Comparison of ENCODE assay signal across 25 cellular contexts in the genomic region with DNA sequence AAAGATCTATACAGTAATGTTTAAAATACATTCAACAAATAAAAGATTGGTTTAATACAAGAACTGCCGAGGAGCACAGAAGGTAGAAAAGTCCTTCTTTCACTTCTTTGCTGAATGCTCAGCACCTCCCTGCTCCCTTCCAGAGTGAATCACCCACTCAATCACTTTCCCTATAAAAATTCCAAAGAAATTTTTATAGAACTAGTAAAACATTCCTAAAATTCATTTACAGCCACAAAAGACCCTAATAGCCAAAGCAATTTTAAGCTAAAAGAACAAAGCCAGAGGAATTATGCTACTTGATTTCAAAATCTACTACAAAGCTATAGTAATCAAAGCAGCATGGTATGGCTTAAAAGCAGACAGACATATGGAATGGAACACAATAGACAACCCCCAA.
DNase-seq lines count a peak whose midpoint lies in the region; ATAC-seq and TF ChIP-seq lines count a peak whose summit lies in the region.
"Had no signal": no experiment of that assay in that cellular context is flagged by ENCODE, and none has a peak within 500 bp of the region (broad histone marks: within the 10 kb centered on the region; RNA-seq: fewer than 3 reads in every experiment).

No MANE protein-coding gene starts in this region.

- no peak for ATAC-seq in mucosa of descending colon
- ATAC-seq: SK-N-SH treated with all-trans-retinoic acid at 6 μM for 48 hours had no signal

- H3K4me3 ChIP-seq in mucosa of descending colon: no peak overlapping the region
- H3K4me3 ChIP-seq: BLaER1 had no signal

- H3K36me3 Mint-ChIP-seq in activated CD4-positive, alpha-beta T cell treated with anti-CD3 and anti-CD28 coated beads, Interleukin-2, amount 10 ng/mL, durations not matched to agents 24 days and 14 days (ENCODE audit: low read depth): no peaks in the 10 kb centered on the region
- H3K36me3 Mint-ChIP-seq: CD4-positive, alpha-beta memory T cell; IgD-negative memory B cell had no signal

- no peaks in the 10 kb centered on the region for H3K36me3 ChIP-seq in mucosa of descending colon (ENCODE audit: low read depth)
- H3K36me3 ChIP-seq: BLaER1 had no signal

- H3K27me3 Mint-ChIP-seq in activated CD4-positive, alpha-beta T cell treated with anti-CD3 and anti-CD28 coated beads, Interleukin-2, amount 10 ng/mL, durations not matched to agents 24 days and 14 days: no peaks in the 10 kb centered on the region
- H3K27me3 Mint-ChIP-seq: CD4-positive, alpha-beta memory T cell; IgD-negative memory B cell had no signal

- H3K27ac Mint-ChIP-seq in activated CD4-positive, alpha-beta T cell treated with anti-CD3 and anti-CD28 coated beads, Interleukin-2, amount 10 ng/mL, durations not matched to agents 24 days and 14 days: no peak overlapping the region
- H3K27ac Mint-ChIP-seq: CD4-positive, alpha-beta memory T cell; IgD-negative memory B cell had no signal

- no peak for TF ChIP-seq CTCF in mucosa of descending colon (IDR thresholded peaks at IDR 0.05)

- no peaks in the 10 kb centered on the region for H3K4me1 Mint-ChIP-seq in activated CD4-positive, alpha-beta T cell treated with anti-CD3 and anti-CD28 coated beads, Interleukin-2, amount 10 ng/mL, durations not matched to agents 24 days and 14 days
- H3K4me1 Mint-ChIP-seq: CD4-positive, alpha-beta memory T cell; IgD-negative memory B cell had no signal

- in situ Hi-C loops in ACHN (cut with HindIII; ENCODE audit: low pct_ligation_motif_present, low pct_unique_long_range_greater_than_20kb, low sequenced_read_pairs): no loop called here

- no peak overlapping the region for H3K4me3 Mint-ChIP-seq in activated CD4-positive, alpha-beta T cell treated with anti-CD3 and anti-CD28 coated beads, Interleukin-2, amount 10 ng/mL, durations not matched to agents 24 days and 14 days
- H3K4me3 Mint-ChIP-seq: CD4-positive, alpha-beta memory T cell; IgD-negative memory B cell had no signal

- DNase-seq in ACHN (peak; percentile 33), GM04504 (ENCODE audit: low read depth) (peak; percentile 4), M059J (ENCODE audit: low read depth) (peak; percentile 86), astrocyte of the hippocampus (ENCODE audit: low read depth, low spot score) (peak; percentile 11), GM19240 (ENCODE audit: insufficient read length, low spot score) (no peak), mucosa of descending colon (no peak), COR-L47 (lab: John Stamatoyannopoulos, UW) (no peak)
- DNase-seq in activated CD4-positive, alpha-beta T cell treated with anti-CD3 and anti-CD28 coated beads, Interleukin-2, amount 10 ng/mL, durations not matched to agents 24 days and 14 days: no peak
- DNase-seq: 8988T; CD4-positive, alpha-beta memory T cell; DND-41; GOT3; Karpas-422; NCI-H1092 treated with DMSO at 0.1 percent for 48 hours; NCI-H2081; NCI-H2171 treated with DMSO at 0.1 percent for 48 hours; NCI-H446 treated with DMSO at 0.1 percent for 48 hours; NK-92 treated with Interleukin-12 subunit alpha and Interleukin-12 subunit beta, amount 100 ng/mL, for 24 hours; OCI-M1; RPMI8226; SIG-M5; T-helper 1 cell had no signal

- no peaks in the 10 kb centered on the region for H3K9me3 Mint-ChIP-seq in activated CD4-positive, alpha-beta T cell treated with anti-CD3 and anti-CD28 coated beads, Interleukin-2, amount 10 ng/mL, durations not matched to agents 24 days and 14 days

- no peaks in the 10 kb centered on the region for H3K9me3 ChIP-seq in mucosa of descending colon
- H3K9me3 ChIP-seq: BLaER1 had no signal

- intact Hi-C loops in mucosa of descending colon (cut with DNase I, micrococcal nuclease): no loop called here
- intact Hi-C loops in activated CD4-positive, alpha-beta T cell treated with anti-CD3 and anti-CD28 coated beads, Interleukin-2, amount 10 ng/mL, durations not matched to agents 24 days and 14 days (cut with micrococcal nuclease): no loop called here

- no peaks in the 10 kb centered on the region for H3K4me1 ChIP-seq in mucosa of descending colon (ENCODE audit: low read depth)
- H3K4me1 ChIP-seq: BLaER1 had no signal

Comparison
In these comparisons a context has a peak if more than half of its experiments do, and no peak if none do; other contexts are left out.
1. DNase-seq: peak in ACHN (single experiment), GM04504 (single experiment), M059J (single experiment) and astrocyte of the hippocampus (single experiment); none in GM19240 (single experiment), mucosa of descending colon (0 of 3), activated CD4-positive, alpha-beta T cell treated with anti-CD3 and anti-CD28 coated beads, Interleukin-2, amount 10 ng/mL, durations not matched to agents 24 days and 14 days (single experiment) and COR-L47 (single experiment).